ENCODE assay signal across 8 cellular contexts in genomic region chr11:100687032-100687629, GRCh38. TPM values are rescaled to one million over a fixed set of nuclear protein-coding genes. Genes with fewer than 3 reads are reported as not detected.
DNase-seq lines count a peak whose midpoint lies in the region; ATAC-seq and TF ChIP-seq lines count a peak whose summit lies in the region.

TSS of gene ARHGAP42 (plus strand) at chr11:100687288. CDS start at chr11:100687679, 391 bp downstream.

- H3K27ac ChIP-seq in SK-N-MC: no peak within 1 kb of the TSS
- peak within 1 kb of the TSS; percentile 64 to 86 for H3K27ac ChIP-seq in left lung

- H3K9ac ChIP-seq in SK-N-MC (ENCODE audit: insufficient read length): peak within 1 kb of the TSS; percentile 66

- H3K4me1 ChIP-seq in left lung: peaks cover 3% of the 10 kb centered on the region in 2 donors

- H3K4me3 Mint-ChIP-seq in dendritic cell treated with granulocyte-macrophage colony-stimulating factor and Interleukin-4, amounts not matched to agents 40 ng/mL and 50 ng/mL, for 4 days: peak within 1 kb of the TSS; percentile 91

- no peaks in the 10 kb centered on the region for H3K9me3 Mint-ChIP-seq in dendritic cell treated with granulocyte-macrophage colony-stimulating factor and Interleukin-4, amounts not matched to agents 40 ng/mL and 50 ng/mL, for 4 days

- peak within 1 kb of the TSS; percentile 84 for H3K4me3 ChIP-seq in SK-N-MC
- peak within 1 kb of the TSS; percentile 43 to 47 for H3K4me3 ChIP-seq in left lung

- no peak for TF ChIP-seq CTCF in left lung (IDR thresholded peaks at IDR 0.05)

- H3K27me3 ChIP-seq in left lung: peaks cover 0 to 36% of the 10 kb centered on the region in 2 donors

- peak; percentile 75 for ATAC-seq in GM19372 (IDR thresholded peaks at IDR 0.05; ENCODE audit: low read depth, unreplicated experiment)
- ATAC-seq in HG03432 (IDR thresholded peaks at IDR 0.05; ENCODE audit: unreplicated experiment): peak; percentile 78
- ATAC-seq in left lung: peak; percentile 77

- H3K36me3 Mint-ChIP-seq in dendritic cell treated with granulocyte-macrophage colony-stimulating factor and Interleukin-4, amounts not matched to agents 40 ng/mL and 50 ng/mL, for 4 days (ENCODE audit: low read depth): no peaks in the 10 kb centered on the region

- DNase-seq in DMS114 treated with DMSO at 0.1 percent for 48 hours (lab: John Stamatoyannopoulos, UW; ENCODE audit: unreplicated experiment) (peak; percentile 5), SK-N-MC (ENCODE audit: low read depth, low spot score) (no peak), left lung (peak; percentile 69 to 86), NCI-H2196 (lab: John Stamatoyannopoulos, UW; ENCODE audit: unreplicated experiment) (no peak)
- DNase-seq in stimulated activated CD8-positive, alpha-beta memory T cell treated with anti-CD3 and anti-CD28 coated beads, Interleukin-7, amount 100 ng/mL, for 4 hours (ENCODE audit: low read depth in 2 of 2): peak; percentile 0 to 25

- peaks cover 17% of the 10 kb centered on the region for H3K4me1 Mint-ChIP-seq in dendritic cell treated with granulocyte-macrophage colony-stimulating factor and Interleukin-4, amounts not matched to agents 40 ng/mL and 50 ng/mL, for 4 days (ENCODE audit: low read depth)

- peak within 1 kb of the TSS; percentile 59 for H3K27ac Mint-ChIP-seq in dendritic cell treated with granulocyte-macrophage colony-stimulating factor and Interleukin-4, amounts not matched to agents 40 ng/mL and 50 ng/mL, for 4 days

- intact Hi-C loops in dendritic cell treated with granulocyte-macrophage colony-stimulating factor and Interleukin-4, amounts not matched to agents 40 ng/mL and 50 ng/mL, for 4 days (cut with micrococcal nuclease): no loop called here
- intact Hi-C loops in left lung (cut with DNase I): no loop called here

- no peaks in the 10 kb centered on the region for H3K36me3 ChIP-seq in SK-N-MC (ENCODE audit: insufficient read depth, low read length)
- no peaks in the 10 kb centered on the region for H3K36me3 ChIP-seq in left lung

- H3K9me3 ChIP-seq in SK-N-MC (ENCODE audit: low read depth, low read length) (no peaks in the 10 kb centered on the region), left lung (no peaks in the 10 kb centered on the region)

- peaks cover 40% of the 10 kb centered on the region for H3K27me3 Mint-ChIP-seq in dendritic cell treated with granulocyte-macrophage colony-stimulating factor and Interleukin-4, amounts not matched to agents 40 ng/mL and 50 ng/mL, for 4 days

RNA-seq across cellular contexts. Expression of gene ARHGAP42, which starts in this region (rescaled TPM):
- total RNA-seq in left lung: 10 to 100 TPM; 17.1 to 18.3 TPM

Comparison
In these comparisons a context has a peak if more than half of its experiments do, and no peak if none do; other contexts are left out.
1. DNase-seq: peak in DMS114 treated with DMSO at 0.1 percent for 48 hours (single experiment), left lung (2 of 2) and stimulated activated CD8-positive, alpha-beta memory T cell treated with anti-CD3 and anti-CD28 coated beads, Interleukin-7, amount 100 ng/mL, for 4 hours (2 of 2); none in SK-N-MC (single experiment) and NCI-H2196 (single experiment).
2. Peak in every context shown above with its lines, with median percentiles within 50 percentile points of each other: ATAC-seq.